1 cellular context compared by ENCODE assay signal in the genomic region with DNA sequence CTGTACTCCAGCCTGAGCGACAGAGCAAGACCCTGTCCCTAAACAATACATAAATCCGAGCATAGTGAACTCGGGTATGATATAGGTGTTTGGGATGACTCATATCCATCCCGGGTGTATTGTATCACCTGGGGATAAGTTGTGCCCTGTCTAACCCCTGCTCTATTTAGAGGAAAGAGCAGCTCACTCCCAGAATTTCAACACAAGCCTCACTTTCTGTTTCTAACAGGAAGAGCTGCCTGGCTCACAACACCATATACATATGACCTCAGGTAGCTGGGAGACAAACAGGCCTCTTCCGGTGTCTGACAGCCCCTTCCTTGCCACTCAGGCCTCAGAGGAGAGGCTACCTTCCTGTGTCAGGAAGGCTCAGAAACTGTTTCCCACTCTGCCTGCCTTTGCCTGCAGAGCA.
TF ChIP-seq lines count a peak whose summit lies in the region.

No MANE protein-coding gene starts in this region.

TF ChIP-seq in HepG2, 621 proteins besides CTCF, POLR2A, EP300 and RAD21 (continued from another document and continues in another):
- TF ChIP-seq ZNF251 (CRISPR knock-in tag; IDR thresholded peaks at IDR 0.05): no peak
- TF ChIP-seq ZNF367 (CRISPR knock-in tag; IDR thresholded peaks at IDR 0.05; ENCODE audit: borderline replicate concordance): no peak
- TF ChIP-seq ZFP82 (CRISPR knock-in tag; IDR thresholded peaks at IDR 0.05; ENCODE audit: borderline replicate concordance): 0 out of 2 replicates have a peak, but pooled peaks have one; percentile 64
- TF ChIP-seq FOXA3 (CRISPR knock-in tag; IDR thresholded peaks at IDR 0.05): no peak
- TF ChIP-seq CBFB (CRISPR knock-in tag; IDR thresholded peaks at IDR 0.05): no peak
- no peak for TF ChIP-seq ZNF329 (CRISPR knock-in tag; IDR thresholded peaks at IDR 0.05; ENCODE audit: low read depth)
- TF ChIP-seq, protein P1, sequence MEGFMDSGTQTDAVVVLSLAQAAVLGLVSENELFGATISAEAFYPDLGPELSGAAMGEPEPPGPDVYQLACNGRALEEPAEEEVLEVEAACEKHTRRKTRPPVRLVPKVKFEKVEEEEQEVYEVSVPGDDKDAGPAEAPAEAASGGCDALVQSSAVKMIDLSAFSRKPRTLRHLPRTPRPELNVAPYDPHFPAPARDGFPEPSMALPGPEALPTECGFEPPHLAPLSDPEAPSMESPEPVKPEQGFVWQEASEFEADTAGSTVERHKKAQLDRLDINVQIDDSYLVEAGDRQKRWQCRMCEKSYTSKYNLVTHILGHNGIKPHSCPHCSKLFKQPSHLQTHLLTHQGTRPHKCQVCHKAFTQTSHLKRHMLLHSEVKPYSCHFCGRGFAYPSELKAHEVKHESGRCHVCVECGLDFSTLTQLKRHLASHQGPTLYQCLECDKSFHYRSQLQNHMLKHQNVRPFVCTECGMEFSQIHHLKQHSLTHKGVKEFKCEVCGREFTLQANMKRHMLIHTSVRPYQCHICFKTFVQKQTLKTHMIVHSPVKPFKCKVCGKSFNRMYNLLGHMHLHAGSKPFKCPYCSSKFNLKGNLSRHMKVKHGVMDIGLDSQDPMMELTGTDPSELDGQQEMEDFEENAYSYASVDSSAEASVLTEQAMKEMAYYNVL (CRISPR knock-in tag; IDR thresholded peaks at IDR 0.05; ENCODE audit: borderline replicate concordance): no peak
- no peak for TF ChIP-seq HNRNPL (IDR thresholded peaks at IDR 0.05; ENCODE audit: low read depth, low read length)
- TF ChIP-seq ZNF674 (CRISPR knock-in tag; IDR thresholded peaks at IDR 0.05; ENCODE audit: low read depth): no peak
- TF ChIP-seq SOX6 (IDR thresholded peaks at IDR 0.05): no peak
- TF ChIP-seq SOX6 (CRISPR knock-in tag; IDR thresholded peaks at IDR 0.05): 0 out of 2 replicates have a peak, but pooled peaks have one; percentile 25
- TF ChIP-seq NR2F2 (IDR thresholded peaks at IDR 0.05; ENCODE audit: borderline replicate concordance, low read depth): no peak
- TF ChIP-seq RARA (CRISPR knock-in tag; IDR thresholded peaks at IDR 0.05): peak; percentile 85
- TF ChIP-seq ZNF205 (CRISPR knock-in tag; IDR thresholded peaks at IDR 0.05): no peak
- TF ChIP-seq ZNF501 (CRISPR knock-in tag; IDR thresholded peaks at IDR 0.05): no peak
- TF ChIP-seq ZNF598 (CRISPR knock-in tag; IDR thresholded peaks at IDR 0.05; ENCODE audit: borderline replicate concordance): no peak
- no peak for TF ChIP-seq HNRNPUL1 (IDR thresholded peaks at IDR 0.05; ENCODE audit: low read depth, low read length)
- TF ChIP-seq JDP2 (CRISPR knock-in tag; IDR thresholded peaks at IDR 0.05; ENCODE audit: borderline replicate concordance): no peak
- no peak for TF ChIP-seq ZNF460 (CRISPR knock-in tag; IDR thresholded peaks at IDR 0.05; ENCODE audit: borderline replicate concordance)
- TF ChIP-seq, protein P2, sequence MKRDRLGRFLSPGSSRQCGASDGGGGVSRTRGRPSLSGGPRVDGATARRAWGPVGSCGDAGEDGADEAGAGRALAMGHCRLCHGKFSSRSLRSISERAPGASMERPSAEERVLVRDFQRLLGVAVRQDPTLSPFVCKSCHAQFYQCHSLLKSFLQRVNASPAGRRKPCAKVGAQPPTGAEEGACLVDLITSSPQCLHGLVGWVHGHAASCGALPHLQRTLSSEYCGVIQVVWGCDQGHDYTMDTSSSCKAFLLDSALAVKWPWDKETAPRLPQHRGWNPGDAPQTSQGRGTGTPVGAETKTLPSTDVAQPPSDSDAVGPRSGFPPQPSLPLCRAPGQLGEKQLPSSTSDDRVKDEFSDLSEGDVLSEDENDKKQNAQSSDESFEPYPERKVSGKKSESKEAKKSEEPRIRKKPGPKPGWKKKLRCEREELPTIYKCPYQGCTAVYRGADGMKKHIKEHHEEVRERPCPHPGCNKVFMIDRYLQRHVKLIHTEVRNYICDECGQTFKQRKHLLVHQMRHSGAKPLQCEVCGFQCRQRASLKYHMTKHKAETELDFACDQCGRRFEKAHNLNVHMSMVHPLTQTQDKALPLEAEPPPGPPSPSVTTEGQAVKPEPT (CRISPR knock-in tag; IDR thresholded peaks at IDR 0.05; ENCODE audit: low read depth): no peak
- no peak for TF ChIP-seq NFYC (CRISPR knock-in tag; IDR thresholded peaks at IDR 0.05)
- TF ChIP-seq LCORL (IDR thresholded peaks at IDR 0.05): no peak
- TF ChIP-seq LCORL (CRISPR knock-in tag; IDR thresholded peaks at IDR 0.05): peak; percentile 65; the same call in 1 of the 2 replicates
- TF ChIP-seq, protein P3, sequence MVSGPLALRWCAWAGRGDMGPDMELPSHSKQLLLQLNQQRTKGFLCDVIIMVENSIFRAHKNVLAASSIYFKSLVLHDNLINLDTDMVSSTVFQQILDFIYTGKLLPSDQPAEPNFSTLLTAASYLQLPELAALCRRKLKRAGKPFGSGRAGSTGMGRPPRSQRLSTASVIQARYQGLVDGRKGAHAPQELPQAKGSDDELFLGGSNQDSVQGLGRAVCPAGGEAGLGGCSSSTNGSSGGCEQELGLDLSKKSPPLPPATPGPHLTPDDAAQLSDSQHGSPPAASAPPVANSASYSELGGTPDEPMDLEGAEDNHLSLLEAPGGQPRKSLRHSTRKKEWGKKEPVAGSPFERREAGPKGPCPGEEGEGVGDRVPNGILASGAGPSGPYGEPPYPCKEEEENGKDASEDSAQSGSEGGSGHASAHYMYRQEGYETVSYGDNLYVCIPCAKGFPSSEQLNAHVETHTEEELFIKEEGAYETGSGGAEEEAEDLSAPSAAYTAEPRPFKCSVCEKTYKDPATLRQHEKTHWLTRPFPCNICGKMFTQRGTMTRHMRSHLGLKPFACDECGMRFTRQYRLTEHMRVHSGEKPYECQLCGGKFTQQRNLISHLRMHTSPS (CRISPR knock-in tag; IDR thresholded peaks at IDR 0.05; ENCODE audit: low read depth): no peak
- 0 out of 2 replicates have a peak, but pooled peaks have one; percentile 18 for TF ChIP-seq BRD4 (CRISPR knock-in tag; IDR thresholded peaks at IDR 0.05)
- TF ChIP-seq AKAP8 (CRISPR knock-in tag; IDR thresholded peaks at IDR 0.05): no peak; the same call in 1 of the 2 replicates
- TF ChIP-seq NR2F1 (CRISPR knock-in tag; IDR thresholded peaks at IDR 0.05): no peak
- no peak for TF ChIP-seq USF2 (IDR thresholded peaks at IDR 0.05; ENCODE audit: low read depth, low read length)
- TF ChIP-seq USF2 (CRISPR knock-in tag; IDR thresholded peaks at IDR 0.05; ENCODE audit: borderline replicate concordance): no peak
- TF ChIP-seq ARHGAP35 (CRISPR knock-in tag; IDR thresholded peaks at IDR 0.05; ENCODE audit: borderline replicate concordance): no peak
- TF ChIP-seq, protein P4, sequence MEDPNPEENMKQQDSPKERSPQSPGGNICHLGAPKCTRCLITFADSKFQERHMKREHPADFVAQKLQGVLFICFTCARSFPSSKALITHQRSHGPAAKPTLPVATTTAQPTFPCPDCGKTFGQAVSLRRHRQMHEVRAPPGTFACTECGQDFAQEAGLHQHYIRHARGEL (CRISPR knock-in tag; IDR thresholded peaks at IDR 0.05): no peak
- TF ChIP-seq ZNF10 (CRISPR knock-in tag; IDR thresholded peaks at IDR 0.05; ENCODE audit: borderline replicate concordance, low read depth): no peak
- TF ChIP-seq DR1 (CRISPR knock-in tag; IDR thresholded peaks at IDR 0.05): no peak
- TF ChIP-seq YEATS2 (CRISPR knock-in tag; IDR thresholded peaks at IDR 0.05; ENCODE audit: borderline replicate concordance): peak; percentile 55; the same call in 1 of the 2 replicates
- no peak for TF ChIP-seq YY1 (IDR thresholded peaks at IDR 0.05; ENCODE audit: insufficient read depth, insufficient replicate concordance, low read depth, low read length)
- TF ChIP-seq ZNF547 (CRISPR knock-in tag; IDR thresholded peaks at IDR 0.05): no peak
- TF ChIP-seq, protein P5, sequence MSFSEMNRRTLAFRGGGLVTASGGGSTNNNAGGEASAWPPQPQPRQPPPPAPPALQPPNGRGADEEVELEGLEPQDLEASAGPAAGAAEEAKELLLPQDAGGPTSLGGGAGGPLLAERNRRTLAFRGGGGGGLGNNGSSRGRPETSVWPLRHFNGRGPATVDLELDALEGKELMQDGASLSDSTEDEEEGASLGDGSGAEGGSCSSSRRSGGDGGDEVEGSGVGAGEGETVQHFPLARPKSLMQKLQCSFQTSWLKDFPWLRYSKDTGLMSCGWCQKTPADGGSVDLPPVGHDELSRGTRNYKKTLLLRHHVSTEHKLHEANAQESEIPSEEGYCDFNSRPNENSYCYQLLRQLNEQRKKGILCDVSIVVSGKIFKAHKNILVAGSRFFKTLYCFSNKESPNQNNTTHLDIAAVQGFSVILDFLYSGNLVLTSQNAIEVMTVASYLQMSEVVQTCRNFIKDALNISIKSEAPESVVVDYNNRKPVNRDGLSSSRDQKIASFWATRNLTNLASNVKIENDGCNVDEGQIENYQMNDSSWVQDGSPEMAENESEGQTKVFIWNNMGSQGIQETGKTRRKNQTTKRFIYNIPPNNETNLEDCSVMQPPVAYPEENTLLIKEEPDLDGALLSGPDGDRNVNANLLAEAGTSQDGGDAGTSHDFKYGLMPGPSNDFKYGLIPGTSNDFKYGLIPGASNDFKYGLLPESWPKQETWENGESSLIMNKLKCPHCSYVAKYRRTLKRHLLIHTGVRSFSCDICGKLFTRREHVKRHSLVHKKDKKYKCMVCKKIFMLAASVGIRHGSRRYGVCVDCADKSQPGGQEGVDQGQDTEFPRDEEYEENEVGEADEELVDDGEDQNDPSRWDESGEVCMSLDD (CRISPR knock-in tag; IDR thresholded peaks at IDR 0.05; ENCODE audit: borderline replicate concordance): no peak
- no peak; the same call in none of the 2 replicates for TF ChIP-seq SALL1 (CRISPR knock-in tag; IDR thresholded peaks at IDR 0.05)
- no peak for TF ChIP-seq MAZ (IDR thresholded peaks at IDR 0.05; ENCODE audit: borderline replicate concordance, low read depth, low read length)
- TF ChIP-seq MAZ (CRISPR knock-in tag; IDR thresholded peaks at IDR 0.05; ENCODE audit: low read depth): peak; percentile 49; the same call in 1 of the 2 replicates
- TF ChIP-seq NONO (IDR thresholded peaks at IDR 0.05): no peak
- TF ChIP-seq NONO (CRISPR knock-in tag; conservative IDR thresholded peaks at IDR 0.05): 0 out of 2 replicates have a peak, but pooled peaks have one; percentile 22
- no peak for TF ChIP-seq ZNF766 (CRISPR knock-in tag; IDR thresholded peaks at IDR 0.05; ENCODE audit: borderline replicate concordance)
- TF ChIP-seq ZNF3 (CRISPR knock-in tag; IDR thresholded peaks at IDR 0.05): no peak
- TF ChIP-seq ZSCAN25 (CRISPR knock-in tag; IDR thresholded peaks at IDR 0.05): no peak
- no peak for TF ChIP-seq SIX4 (CRISPR knock-in tag; IDR thresholded peaks at IDR 0.05)
- TF ChIP-seq TEF (CRISPR knock-in tag; IDR thresholded peaks at IDR 0.05): no peak
- TF ChIP-seq HCFC1 (IDR thresholded peaks at IDR 0.05; ENCODE audit: low read depth, low read length): no peak
- TF ChIP-seq, protein P6, sequence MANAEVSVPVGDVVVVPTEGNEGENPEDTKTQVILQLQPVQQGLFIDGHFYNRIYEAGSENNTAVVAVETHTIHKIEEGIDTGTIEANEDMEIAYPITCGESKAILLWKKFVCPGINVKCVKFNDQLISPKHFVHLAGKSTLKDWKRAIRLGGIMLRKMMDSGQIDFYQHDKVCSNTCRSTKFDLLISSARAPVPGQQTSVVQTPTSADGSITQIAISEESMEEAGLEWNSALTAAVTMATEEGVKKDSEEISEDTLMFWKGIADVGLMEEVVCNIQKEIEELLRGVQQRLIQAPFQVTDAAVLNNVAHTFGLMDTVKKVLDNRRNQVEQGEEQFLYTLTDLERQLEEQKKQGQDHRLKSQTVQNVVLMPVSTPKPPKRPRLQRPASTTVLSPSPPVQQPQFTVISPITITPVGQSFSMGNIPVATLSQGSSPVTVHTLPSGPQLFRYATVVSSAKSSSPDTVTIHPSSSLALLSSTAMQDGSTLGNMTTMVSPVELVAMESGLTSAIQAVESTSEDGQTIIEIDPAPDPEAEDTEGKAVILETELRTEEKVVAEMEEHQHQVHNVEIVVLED (CRISPR knock-in tag; IDR thresholded peaks at IDR 0.05; ENCODE audit: borderline replicate concordance): no peak
- no peak for TF ChIP-seq BHLHE40 (IDR thresholded peaks at IDR 0.05; ENCODE audit: low read length)
- TF ChIP-seq ZFY (CRISPR knock-in tag; IDR thresholded peaks at IDR 0.05): peak; percentile 55
- no peak for TF ChIP-seq ZNF343 (CRISPR knock-in tag; IDR thresholded peaks at IDR 0.05)
- TF ChIP-seq KLF16 (CRISPR knock-in tag; IDR thresholded peaks at IDR 0.05): peak in 1 of 2 experiments; percentile 38; a peak in 1 of 4 replicates
- no peak for TF ChIP-seq MIER3 (CRISPR knock-in tag; IDR thresholded peaks at IDR 0.05; ENCODE audit: borderline replicate concordance)
- TF ChIP-seq ADNP (CRISPR knock-in tag; IDR thresholded peaks at IDR 0.05): no peak
- TF ChIP-seq FOXA1 (IDR thresholded peaks at IDR 0.05): no peak
- 0 out of 2 replicates have a peak, but pooled peaks have one; percentile 16 for TF ChIP-seq FOXA1 (CRISPR knock-in tag; IDR thresholded peaks at IDR 0.05)
- TF ChIP-seq ZNF790 (CRISPR knock-in tag; IDR thresholded peaks at IDR 0.05; ENCODE audit: borderline replicate concordance): no peak
- no peak for TF ChIP-seq MTA1 (CRISPR knock-in tag; IDR thresholded peaks at IDR 0.05; ENCODE audit: borderline replicate concordance)
- 0 out of 2 replicates have a peak, but pooled peaks have one; percentile 26 for TF ChIP-seq MEF2D (CRISPR knock-in tag; IDR thresholded peaks at IDR 0.05)
- no peak for TF ChIP-seq NFKB2 (CRISPR knock-in tag; IDR thresholded peaks at IDR 0.05; ENCODE audit: borderline replicate concordance)
- no peak for TF ChIP-seq ZNF317 (CRISPR knock-in tag; IDR thresholded peaks at IDR 0.05)
- no peak for TF ChIP-seq ZNF777 (CRISPR knock-in tag; IDR thresholded peaks at IDR 0.05)
- no peak for TF ChIP-seq ZNF333 (CRISPR knock-in tag; IDR thresholded peaks at IDR 0.05; ENCODE audit: borderline replicate concordance)
- no peak for TF ChIP-seq CHD2 (IDR thresholded peaks at IDR 0.05; ENCODE audit: low read depth, low read length)
